ENCODE assay signal across 10 cellular contexts in the genomic region with DNA sequence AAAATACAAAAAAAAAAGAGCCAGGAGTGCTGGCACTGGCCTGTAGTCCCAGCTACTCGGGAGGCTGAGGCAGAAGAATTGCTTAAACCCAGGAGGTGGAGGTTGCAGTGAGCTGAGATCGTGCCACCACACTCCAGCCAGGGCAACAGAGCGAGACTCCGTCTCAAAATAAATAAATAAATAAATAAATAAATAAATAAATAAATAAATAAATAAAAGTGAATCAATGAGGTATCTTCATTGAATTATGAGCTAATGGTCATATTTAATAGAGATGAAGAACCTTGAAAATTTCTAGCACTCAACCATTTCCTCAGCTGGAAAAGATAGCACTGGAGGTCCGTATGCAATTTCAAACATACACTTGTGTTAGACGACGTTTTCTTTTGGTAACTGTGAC. TPM values are rescaled to one million over a fixed set of nuclear protein-coding genes. Genes with fewer than 3 reads are reported as not detected.
"Had no signal": no experiment of that assay in that cellular context is flagged by ENCODE, and none has a peak within 500 bp of the region (broad histone marks: within the 10 kb centered on the region; RNA-seq: fewer than 3 reads in every experiment).

No MANE protein-coding gene starts in this region.

RNA-seq across cellular contexts. Expression of gene CDK15, which starts 41.9 kb away (rescaled TPM):
- total RNA-seq: activated naive CD4-positive, alpha-beta T cell treated with anti-CD3 and anti-CD28 coated beads for 36 hours; activated naive CD4-positive, alpha-beta T cell treated with anti-CD3 and anti-CD28 coated beads, Interleukin-2, amount 50 U/mL, for 72 hours; activated naive CD8-positive, alpha-beta T cell treated with anti-CD3 and anti-CD28 coated beads for 36 hours; activated naive CD8-positive, alpha-beta T cell treated with anti-CD3 and anti-CD28 coated beads, Interleukin-2, amount 10 ng/mL, durations not matched to agents 7 days and 5 days; activated T-cell treated with anti-CD3 and anti-CD28 coated beads, Interleukin-2, amount 50 U/mL, for 4 hours; activated T-cell treated with anti-CD3 and anti-CD28 coated beads, Interleukin-2, amount 50 U/mL, for 72 hours; activated T-helper 1 cell treated with anti-CD3 and anti-CD28 coated beads, Interleukin-12 subunit alpha, Interleukin-12 subunit beta, Interleukin-2, Interleukin-4 antibody, amounts not matched to agents 30 ng/mL and 10 ng/mL and 1 ng/mL, durations not matched to agents 14 hours and 24 hours and 36 hours; activated T-helper 17 cell treated with anti-CD3 and anti-CD28 coated beads, Interleukin-2, amount 50 U/mL, for 72 hours; activated T-helper 2 cell treated with anti-CD3 and anti-CD28 coated beads, Interferon-gamma antibody, Interleukin-2, Interleukin-4, amounts not matched to agents 10 μg/mL and 5 μg/mL and 100 μg/mL, durations not matched to agents 14 hours and 24 hours and 36 hours; cardiac muscle cell had no signal
- polyA plus RNA-seq: cardiac muscle cell had no signal
